ENCODE assay signal across 11 cellular contexts in the genomic region with DNA sequence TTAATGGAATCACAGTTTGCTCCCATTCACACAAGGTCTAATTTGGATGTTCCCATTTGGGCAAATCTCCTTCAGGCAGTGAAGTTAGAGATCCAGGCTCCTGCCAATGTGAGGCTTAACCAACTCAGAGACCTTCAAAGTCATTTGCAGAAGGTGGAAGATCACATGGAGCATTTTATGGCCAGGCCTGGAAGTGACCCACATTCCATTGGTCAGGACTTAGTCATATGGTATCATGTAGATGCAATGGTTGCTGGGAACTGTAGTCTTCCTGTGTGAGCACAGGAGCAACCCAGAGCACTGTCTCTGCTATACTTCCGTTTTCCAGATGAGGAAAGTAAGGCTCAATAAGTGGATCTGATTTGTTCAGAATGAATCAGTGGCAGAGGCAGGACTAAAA.
A peak's percentile ranks its signal among the peaks of the same experiment; 100 is the strongest.
DNase-seq lines count a peak whose midpoint lies in the region; TF ChIP-seq lines count a peak whose summit lies in the region.
"Had no signal": no experiment of that assay in that cellular context is flagged by ENCODE, and none has a peak within 500 bp of the region (broad histone marks: within the 10 kb centered on the region; RNA-seq: fewer than 3 reads in every experiment).

No MANE protein-coding gene starts in this region.

- H3K9me3 Mint-ChIP-seq in type B pancreatic cell, result no peaks in the 10 kb centered on the region

- H3K4me3 ChIP-seq in GM12865 (ENCODE audit: low read depth, low read length) (no peak overlapping the region), NB4 (ENCODE audit: low read depth, low read length) (no peak overlapping the region), epithelial cell of esophagus (ENCODE audit: low read length) (no peak overlapping the region), vagina (no peak overlapping the region), Peyer's patch (no peak overlapping the region)

- no peaks in the 10 kb centered on the region for H3K4me1 Mint-ChIP-seq in type B pancreatic cell (ENCODE audit: unreplicated experiment)
- H3K4me1 Mint-ChIP-seq: CD4-positive, CD25-positive, alpha-beta regulatory T cell had no signal

- H3K4me1 ChIP-seq in vagina (no peaks in the 10 kb centered on the region), Peyer's patch (no peaks in the 10 kb centered on the region)

- H3K27me3 ChIP-seq in vagina (no peaks in the 10 kb centered on the region), Peyer's patch (no peaks in the 10 kb centered on the region)

- DNase-seq in GM12865 (ENCODE audit: low read depth) (peak; percentile 41), H4 (ENCODE audit: low spot score) (peak; percentile 25), NB4 (ENCODE audit: low read depth) (peak; percentile 44), epithelial cell of esophagus (ENCODE audit: low read depth) (peak; percentile 18), vagina (ENCODE audit: extremely low spot score in 2 of 2) (no peak), Peyer's patch (no peak), 8988T (no peak), type B pancreatic cell (ENCODE audit: extremely low spot score, unreplicated experiment) (no peak)
- DNase-seq: CD4-positive, CD25-positive, alpha-beta regulatory T cell; NCI-H2171 had no signal

- no peak for TF ChIP-seq POLR2A in NB4 (IDR thresholded peaks at IDR 0.05; ENCODE audit: extremely low read depth, insufficient read length)
- no peak for TF ChIP-seq POLR2A in vagina (IDR thresholded peaks at IDR 0.05)
- no peak for TF ChIP-seq POLR2A in Peyer's patch (IDR thresholded peaks at IDR 0.05)

- H3K4me3 Mint-ChIP-seq in type B pancreatic cell, result no peak overlapping the region
- H3K4me3 Mint-ChIP-seq: CD4-positive, CD25-positive, alpha-beta regulatory T cell had no signal

- H3K36me3 Mint-ChIP-seq in type B pancreatic cell, result no peaks in the 10 kb centered on the region
- H3K36me3 Mint-ChIP-seq: CD4-positive, CD25-positive, alpha-beta regulatory T cell had no signal

- H3K27me3 Mint-ChIP-seq in type B pancreatic cell, result peaks cover 3% of the 10 kb centered on the region

- H3K27ac Mint-ChIP-seq in type B pancreatic cell, result no peak overlapping the region
- H3K27ac Mint-ChIP-seq: activated naive CD4-positive, alpha-beta T cell treated with anti-CD3 and anti-CD28 coated beads, Interleukin-2, amount 50 U/mL, for 72 hours had no signal

- no peaks in the 10 kb centered on the region for H3K36me3 ChIP-seq in vagina
- no peaks in the 10 kb centered on the region for H3K36me3 ChIP-seq in Peyer's patch

- H3K27ac ChIP-seq in vagina (no peak overlapping the region), Peyer's patch (no peak overlapping the region)

- TF ChIP-seq CTCF in GM12865 (IDR thresholded peaks at IDR 0.05; ENCODE audit: insufficient read depth, low read depth, low read length, missing control alignments), result no peak
- TF ChIP-seq CTCF in NB4 (IDR thresholded peaks at IDR 0.05; ENCODE audit: low read depth, low read length), result no peak
- TF ChIP-seq CTCF in epithelial cell of esophagus (IDR thresholded peaks at IDR 0.05; ENCODE audit: insufficient read depth, low read depth, low read length, missing control alignments), result no peak
- no peak for TF ChIP-seq CTCF in vagina (IDR thresholded peaks at IDR 0.05)
- no peak for TF ChIP-seq CTCF in Peyer's patch (IDR thresholded peaks at IDR 0.05)
- TF ChIP-seq CTCF in type B pancreatic cell (conservative IDR thresholded peaks at IDR 0.05), result no peak

- H3K9me3 ChIP-seq in vagina (no peaks in the 10 kb centered on the region), Peyer's patch (no peaks in the 10 kb centered on the region)

- intact Hi-C loops in vagina (cut with DNase I), result no loop called here

Comparison
In these comparisons a context has a peak if more than half of its experiments do, and no peak if none do; other contexts are left out.
1. DNase-seq: peak in GM12865 (single experiment), H4 (single experiment), NB4 (single experiment) and epithelial cell of esophagus (single experiment); none in vagina (0 of 2), Peyer's patch (0 of 3), 8988T (single experiment) and type B pancreatic cell (single experiment).